1 cellular context compared by ENCODE assay signal in genomic region chr1:45519774-45520173, GRCh38.
TF ChIP-seq lines count a peak whose summit lies in the region.

No MANE protein-coding gene starts in this region.

TF ChIP-seq in GM12878, 131 proteins besides CTCF, POLR2A, EP300 and RAD21:
- 0 out of 2 replicates have a peak, but pooled peaks have one; percentile 28 for TF ChIP-seq LARP7 (IDR thresholded peaks at IDR 0.05)
